19 cellular contexts compared by ENCODE assay signal in the genomic region with DNA sequence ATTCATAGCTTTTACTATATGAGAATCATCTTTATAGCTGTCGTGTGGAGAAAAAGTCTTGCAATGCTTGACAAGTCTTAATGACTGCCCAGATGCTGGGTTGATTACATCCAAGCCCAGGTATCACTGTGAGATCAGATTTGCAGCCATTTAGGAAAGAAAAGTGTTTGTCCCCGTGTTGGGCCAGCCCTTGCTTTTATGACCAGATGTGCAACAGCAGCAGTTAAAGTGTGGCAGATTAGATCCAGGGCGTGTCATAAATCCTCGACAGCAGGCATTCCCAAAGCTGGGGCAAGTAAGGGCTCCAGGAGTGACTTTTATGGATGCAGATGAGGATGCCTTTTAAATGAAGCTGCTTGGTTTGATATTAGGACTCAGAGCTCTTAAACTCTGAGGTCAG. TPM values are rescaled to one million over a fixed set of nuclear protein-coding genes. Genes with fewer than 3 reads are reported as not detected.
DNase-seq lines count a peak whose midpoint lies in the region; ATAC-seq and TF ChIP-seq lines count a peak whose summit lies in the region.
"Had no signal": no experiment of that assay in that cellular context is flagged by ENCODE, and none has a peak within 500 bp of the region (broad histone marks: within the 10 kb centered on the region; RNA-seq: fewer than 3 reads in every experiment).

No MANE protein-coding gene starts in this region.

- H2BK5ac ChIP-seq in mesenchymal stem cell (ENCODE audit: low read depth, low read length, poor library complexity, severe bottlenecking), result no peak overlapping the region

- WGBS in mesenchymal stem cell, result 22% methylated on average over 4 of the region's 4 CpGs

- H4K91ac ChIP-seq in mesenchymal stem cell (ENCODE audit: low read length), result no peak overlapping the region

- no peaks in the 10 kb centered on the region for H4K20me1 ChIP-seq in MM.1S (ENCODE audit: insufficient read depth, low read length)

- H3K14ac ChIP-seq in mesenchymal stem cell (ENCODE audit: low read length in 2 of 2), result no peak overlapping the region

- POLR2A ChIA-PET in AG04450 (lab: Yijun Ruan, JAX), result interaction anchor here (2.1 kb wide), 1 partner anchor 47 kb away, joined by 7 read pairs; no protein-coding TSS in a partner anchor

- H3K9me3 ChIP-seq in AG04450 (ENCODE audit: control insufficient read depth, insufficient read depth, low read length) (no peaks in the 10 kb centered on the region), MM.1S (replicated peaks; ENCODE audit: insufficient read depth, low read length) (no peaks in the 10 kb centered on the region), mesenchymal stem cell (ENCODE audit: control insufficient read depth, low read length) (no peaks in the 10 kb centered on the region)
- H3K9me3 ChIP-seq: adrenal gland, upper lobe of left lung had no signal

- H3K79me1 ChIP-seq in mesenchymal stem cell (replicated peaks; ENCODE audit: low read length, poor library complexity, severe bottlenecking), result no peaks in the 10 kb centered on the region

- H3K9me2 ChIP-seq in MM.1S (replicated peaks; ENCODE audit: insufficient read depth, low read length), result no peaks in the 10 kb centered on the region

- no peak overlapping the region for H3K27ac ChIP-seq in AG04450 (ENCODE audit: low read depth, low read length)
- no peak overlapping the region for H3K27ac ChIP-seq in MM.1S (ENCODE audit: low read length)
- no peak overlapping the region for H3K27ac ChIP-seq in brain microvascular endothelial cell
- no peak overlapping the region for H3K27ac ChIP-seq in mesenchymal stem cell (ENCODE audit: low read length, poor library complexity, severe bottlenecking)
- H3K27ac ChIP-seq: adrenal gland, upper lobe of left lung had no signal

- H3K4me3 ChIP-seq in AG04450 (ENCODE audit: low read depth, low read length), result peak overlapping the region; percentile 70
- peak overlapping the region; percentile 72; the same call in 1 of the 2 replicates for H3K4me3 ChIP-seq in MM.1S (ENCODE audit: low read length)
- peak overlapping the region; percentile 60 for H3K4me3 ChIP-seq in brain microvascular endothelial cell (ENCODE audit: low read depth, low read length)
- H3K4me3 ChIP-seq in mesenchymal stem cell (ENCODE audit: insufficient read depth in 1 of 2, low read depth in 1 of 2, low read length in 2 of 2), result peak overlapping the region in 1 of 2 experiments; percentile 82
- H3K4me3 ChIP-seq: upper lobe of left lung had no signal

- H3F3A ChIP-seq in MM.1S (ENCODE audit: insufficient read depth, low read length), result no peaks in the 10 kb centered on the region

- H2AFZ ChIP-seq in MM.1S (ENCODE audit: low read length), result no peak overlapping the region
- no peak overlapping the region for H2AFZ ChIP-seq in mesenchymal stem cell (ENCODE audit: low read depth, low read length)

- peaks cover 19% of the 10 kb centered on the region for H3K79me2 ChIP-seq in MM.1S (ENCODE audit: low read length)

- DNase-seq in AG04450 (ENCODE audit: low read depth, low spot score) (no peak), MM.1S (no peak), brain microvascular endothelial cell (no peak), mesenchymal stem cell (no peak), foreskin melanocyte (no peak)
- DNase-seq in activated CD4-positive, alpha-beta T cell treated with anti-CD3 and anti-CD28 coated beads for 48 hours, result no peak
- DNase-seq: activated B cell treated with CpG ODN at 0.5 μM for 24 hours; adrenal gland; central memory CD4-positive, alpha-beta T cell; effector memory CD4-positive, alpha-beta T cell; head of caudate nucleus; mesendoderm; NCI-H187 treated with DMSO at 0.1 percent for 48 hours; NCI-H446 treated with DMSO at 0.1 percent for 48 hours; upper lobe of left lung had no signal

- H2AK5ac ChIP-seq in mesenchymal stem cell (ENCODE audit: low read length, severe bottlenecking), result no peak overlapping the region

- no peak overlapping the region for H2BK12ac ChIP-seq in mesenchymal stem cell (ENCODE audit: low read length in 2 of 2)

- CTCF ChIA-PET in AG04450 (lab: Charles Lee), result interaction anchor here (1.0 to 1.6 kb wide), 3 partner anchors 17 to 147 kb away, joined by 4 to 5 read pairs (median 4); no protein-coding TSS in a partner anchor

- H3K4ac ChIP-seq in mesenchymal stem cell (ENCODE audit: low read depth in 1 of 2, low read length in 2 of 2), result no peak overlapping the region

- no peak for TF ChIP-seq CTCF in AG04450 (IDR thresholded peaks at IDR 0.05; ENCODE audit: low read depth, low read length)
- TF ChIP-seq CTCF in MM.1S (IDR thresholded peaks at IDR 0.05; ENCODE audit: low read length), result no peak
- no peak for TF ChIP-seq CTCF in brain microvascular endothelial cell (IDR thresholded peaks at IDR 0.05; ENCODE audit: low read depth, low read length, missing control alignments)

- H4K8ac ChIP-seq in mesenchymal stem cell (ENCODE audit: low read length), result no peak overlapping the region

- H3K9ac ChIP-seq in MM.1S (ENCODE audit: low read length) (no peak overlapping the region), mesenchymal stem cell (ENCODE audit: low read length) (no peak overlapping the region)

- H3K18ac ChIP-seq in mesenchymal stem cell (ENCODE audit: low read depth in 1 of 2, low read length in 2 of 2), result no peak overlapping the region

- H3K36me3 ChIP-seq in MM.1S (replicated peaks; ENCODE audit: insufficient read depth, low read length), result no peaks in the 10 kb centered on the region
- no peaks in the 10 kb centered on the region for H3K36me3 ChIP-seq in brain microvascular endothelial cell (replicated peaks)
- H3K36me3 ChIP-seq in mesenchymal stem cell (ENCODE audit: control insufficient read depth in 1 of 2, insufficient read depth in 2 of 2, low read depth in 1 of 2, low read length in 2 of 2), result no peaks in the 10 kb centered on the region
- H3K36me3 ChIP-seq: adrenal gland, upper lobe of left lung had no signal

- H3K4me1 ChIP-seq in MM.1S (ENCODE audit: low read length) (no peaks in the 10 kb centered on the region), mesenchymal stem cell (ENCODE audit: control insufficient read depth, insufficient read depth, low read depth, low read length) (peaks cover 10% of the 10 kb centered on the region)

- H3K23ac ChIP-seq in mesenchymal stem cell (ENCODE audit: low read length in 2 of 2), result no peak overlapping the region

- no peak overlapping the region for H2BK120ac ChIP-seq in mesenchymal stem cell (ENCODE audit: low read depth, low read length)

- ATAC-seq in GM21381 (IDR thresholded peaks at IDR 0.05; ENCODE audit: unreplicated experiment), result no peak
- no peak for ATAC-seq in HG03432 (IDR thresholded peaks at IDR 0.05; ENCODE audit: unreplicated experiment)
- ATAC-seq: activated T-helper 17 cell treated with anti-CD3 and anti-CD28 coated beads, Interleukin-2, amount 50 U/mL, for 72 hours; natural killer cell treated with Interleukin-12 subunit alpha and Interleukin-12 subunit beta and Interleukin-15 and Interleukin-18, amount 100 ng/mL, for 72 hours had no signal

- peak overlapping the region; percentile 66 for H3K4me2 ChIP-seq in MM.1S (ENCODE audit: low read depth, low read length)
- H3K4me2 ChIP-seq in mesenchymal stem cell (ENCODE audit: low read length, poor library complexity, severe bottlenecking), result peak overlapping the region; percentile 83

- H3K27me3 ChIP-seq in AG04450 (ENCODE audit: control insufficient read depth, insufficient read depth, low read length) (peaks cover 7% of the 10 kb centered on the region), MM.1S (replicated peaks; ENCODE audit: insufficient read depth, low read length) (no peaks in the 10 kb centered on the region), brain microvascular endothelial cell (replicated peaks) (peaks cover 20% of the 10 kb centered on the region), mesenchymal stem cell (ENCODE audit: control insufficient read depth in 1 of 2, insufficient read depth in 1 of 2, low read length in 2 of 2) (peaks cover 0 to 28% of the 10 kb centered on the region in 2 experiments)

- in situ Hi-C loops in brain microvascular endothelial cell (cut with HindIII; ENCODE audit: low pct_ligation_motif_present, low sequenced_read_pairs), result no loop called here

- H2BK15ac ChIP-seq in mesenchymal stem cell (ENCODE audit: low read depth, poor library complexity, severe bottlenecking), result no peak overlapping the region

RNA-seq across cellular contexts. Expression of gene SMOC1, which starts 1.6 kb away (rescaled TPM):
- polyA plus RNA-seq in AG04450 (2011; rRNA removed), result 19.2 and 21.9 TPM in 2 replicates
- polyA minus RNA-seq in AG04450 (2011; rRNA and poly(A)+ RNA removed), result 15.6 and 16.3 TPM in 2 replicates
- 0.10 TPM for polyA plus RNA-seq in mesenchymal stem cell (2013, experiment 1 of 2)
- 0.07 TPM for polyA plus RNA-seq in mesenchymal stem cell (2013, experiment 2 of 2)
